21 cellular contexts compared by ENCODE assay signal in genomic region chr17:1839516-1839915, GRCh38.
"Had no signal": no experiment of that assay in that cellular context is flagged by ENCODE, and none has a peak within 500 bp of the region (broad histone marks: within the 10 kb centered on the region; RNA-seq: fewer than 3 reads in every experiment).

No MANE protein-coding gene starts in this region.

- ATAC-seq: activated CD4-positive, CD25-positive, alpha-beta regulatory T cell treated with anti-CD3 and anti-CD28 coated beads, Interleukin-2, amount 50 U/mL, for 24 hours; activated CD8-positive, alpha-beta T cell treated with anti-CD3 and anti-CD28 coated beads for 36 hours; activated T-cell treated with anti-CD3 and anti-CD28 coated beads, Interleukin-2, amount 50 U/mL, for 72 hours; PC-3; T-helper 17 cell had no signal

- DNase-seq: activated CD4-positive, alpha-beta T cell treated with anti-CD3 and anti-CD28 coated beads for 4 hours; activated CD8-positive, alpha-beta memory T cell treated with anti-CD3 and anti-CD28 coated beads, Interleukin-2, amount 50 U/mL, for 4 hours; activated CD8-positive, alpha-beta T cell treated with anti-CD3 and anti-CD28 coated beads for 36 hours; activated gamma-delta T cell treated with Interleukin-2 at 50 U/mL for 16 hours; activated naive CD4-positive, alpha-beta T cell treated with anti-CD3 and anti-CD28 coated beads, Interleukin-2, amount 10 ng/mL, durations not matched to agents 7 days and 5 days; activated naive CD8-positive, alpha-beta T cell treated with anti-CD3 and anti-CD28 coated beads for 36 hours; activated T-cell treated with anti-CD3 and anti-CD28 coated beads, Interleukin-2, amount 50 U/mL, for 72 hours; anterior cingulate cortex; cerebellar nuclear complex; NCI-H1048; NCI-H146; NCI-H187 treated with DMSO at 0.1 percent for 48 hours; NCI-H2081 treated with DMSO at 0.1 percent for 48 hours; NCI-H446; NCI-H524; PC-3; SIG-M5; T-helper 17 cell; T-helper 9 cell had no signal

- FAIRE-seq: TTC549 had no signal
